Comparison of ENCODE assay signal across 1 cellular context in genomic region chr3:39150170-39150802, GRCh38.
A peak's percentile ranks its signal among the peaks of the same experiment; 100 is the strongest.
TF ChIP-seq lines count a peak whose summit lies in the region.

No MANE protein-coding gene starts in this region.

TF ChIP-seq in HepG2, 621 proteins besides CTCF, POLR2A, EP300 and RAD21:
- 0 out of 2 replicates have a peak, but pooled peaks have one; percentile 4 for TF ChIP-seq MEIS1 (CRISPR knock-in tag; IDR thresholded peaks at IDR 0.05; ENCODE audit: borderline replicate concordance)
- TF ChIP-seq TFAP4 (IDR thresholded peaks at IDR 0.05; ENCODE audit: borderline replicate concordance, low read depth): no peak
